Comparison of ENCODE assay signal across 35 cellular contexts in genomic region chr10:43610636-43611035, GRCh38. TPM values are rescaled to one million over a fixed set of nuclear protein-coding genes. Genes with fewer than 3 reads are reported as not detected.
DNase-seq lines count a peak whose midpoint lies in the region; ATAC-seq and TF ChIP-seq lines count a peak whose summit lies in the region.
"Had no signal": no experiment of that assay in that cellular context is flagged by ENCODE, and none has a peak within 500 bp of the region (broad histone marks: within the 10 kb centered on the region; RNA-seq: fewer than 3 reads in every experiment).

No MANE protein-coding gene starts in this region.

- H3K36me3 ChIP-seq in thyroid gland: no peaks in the 10 kb centered on the region
- H3K36me3 ChIP-seq: prostate gland had no signal

- no peak overlapping the region for H3K4me3 ChIP-seq in foreskin fibroblast (ENCODE audit: low read depth in 1 of 2, low read length in 2 of 2)
- no peak overlapping the region for H3K4me3 ChIP-seq in thyroid gland (replicated peaks in 1 of 3)
- H3K4me3 ChIP-seq: lung, prostate gland, sigmoid colon had no signal

- H3K4me1 ChIP-seq in thyroid gland: peaks cover 0 to 3% of the 10 kb centered on the region in 2 donors
- H3K4me1 ChIP-seq: prostate gland had no signal

- no peak for TF ChIP-seq POLR2A in thyroid gland (IDR thresholded peaks at IDR 0.05)

- intact Hi-C loops in thyroid gland (cut with DNase I): loop anchor here (5.0 kb wide), 1 partner anchor 37 kb away; the partner anchor contains the start of gene ZNF32

- H3K27ac ChIP-seq in thyroid gland: no peak overlapping the region
- H3K27ac ChIP-seq: prostate gland, sigmoid colon had no signal

- DNase-seq in HCEC 1CT (peak; percentile 5), amniotic epithelial cell (ENCODE audit: low read depth) (peak; percentile 64), foreskin fibroblast (peak; percentile 21 to 27), 8988T (no peak), G401 (ENCODE audit: low spot score) (no peak), thyroid gland (no peak)
- DNase-seq: activated CD8-positive, alpha-beta memory T cell treated with anti-CD3 and anti-CD28 coated beads, Interleukin-2, amount 50 U/mL, for 48 hours; activated CD8-positive, alpha-beta T cell treated with anti-CD3 and anti-CD28 coated beads for 36 hours; activated naive CD4-positive, alpha-beta T cell treated with anti-CD3 and anti-CD28 coated beads, Interleukin-2, amount 50 U/mL, for 16 hours; anterior cingulate cortex; Calu3; CD4-positive, CD25-positive, alpha-beta regulatory T cell; central memory CD4-positive, alpha-beta T cell; DMS79; effector memory CD8-positive, alpha-beta T cell; GOT3; KBM-7; left cardiac atrium; MV-4-11; naive thymus-derived CD8-positive, alpha-beta T cell; NCI-H1436; NCI-H2081 treated with DMSO at 0.1 percent for 48 hours; NCI-H2227 treated with DMSO at 0.1 percent for 48 hours; NCI-H526; occipital lobe; SHP77 treated with DMSO at 0.1 percent for 48 hours; sigmoid colon; stimulated activated CD4-positive, alpha-beta T cell treated with anti-CD3 and anti-CD28 coated beads, Interleukin-4, amount 100 ng/mL, for 4 hours; trophoblast cell had no signal

- H3K9me3 ChIP-seq in thyroid gland: no peaks in the 10 kb centered on the region
- H3K9me3 ChIP-seq: prostate gland, sigmoid colon had no signal

- in situ Hi-C loops in G401 (cut with HindIII; ENCODE audit: low sequenced_read_pairs): no loop called here

- H3K27me3 ChIP-seq in thyroid gland: no peaks in the 10 kb centered on the region
- H3K27me3 ChIP-seq: sigmoid colon had no signal

- TF ChIP-seq CTCF in foreskin fibroblast (IDR thresholded peaks at IDR 0.05; ENCODE audit: low read depth, low read length) (no peak), thyroid gland (IDR thresholded peaks at IDR 0.05) (no peak)

- ATAC-seq in GM21367 (IDR thresholded peaks at IDR 0.05; ENCODE audit: unreplicated experiment): no peak
- ATAC-seq: activated CD8-positive, alpha-beta T cell treated with anti-CD3 and anti-CD28 coated beads for 36 hours; activated T-helper 17 cell treated with anti-CD3 and anti-CD28 coated beads, Interleukin-2, amount 50 U/mL, for 72 hours; effector memory CD8-positive, alpha-beta T cell; left cardiac atrium; naive thymus-derived CD8-positive, alpha-beta T cell; Panc1; stimulated activated effector memory CD8-positive, alpha-beta T cell treated with anti-CD3 and anti-CD28 coated beads, Interleukin-12 subunit alpha, Interleukin-12 subunit beta, amount 100 ng/mL, for 72 hours had no signal

RNA-seq across cellular contexts. Expression of gene ZNF485, which starts 4.4 kb away (rescaled TPM):
- 0.80 and 1.9 TPM in 2 replicates for total RNA-seq in G401 (2014; rRNA removed; shearing (Covaris generic))
- total RNA-seq in thyroid gland: 1 to 10 TPM; 1.5 to 3.3 (median 2.2) TPM

RNA-seq across cellular contexts. Expression of gene ZNF239, which starts 36.2 kb away (rescaled TPM):
- total RNA-seq in G401 (2014; rRNA removed; shearing (Covaris generic)): 3.3 and 14.3 TPM in 2 replicates
- 1 to 10 TPM; 4.8 to 8.7 (median 6.6) TPM for total RNA-seq in thyroid gland

RNA-seq across cellular contexts. Expression of gene ZNF32, which starts 38.0 kb away (rescaled TPM):
- 15.9 and 22.9 TPM in 2 replicates for total RNA-seq in G401 (2014; rRNA removed; shearing (Covaris generic))
- total RNA-seq in thyroid gland: 10 to 100 TPM; 28.9 to 63.3 (median 48.4) TPM

Comparison
In these comparisons a context has a peak if more than half of its experiments do, and no peak if none do; other contexts are left out.
1. DNase-seq: peak in HCEC 1CT (single experiment), amniotic epithelial cell (single experiment) and foreskin fibroblast (2 of 2); none in 8988T (single experiment), G401 (single experiment) and thyroid gland (0 of 2).